Comparison of ENCODE assay signal across 9 cellular contexts in the genomic region with DNA sequence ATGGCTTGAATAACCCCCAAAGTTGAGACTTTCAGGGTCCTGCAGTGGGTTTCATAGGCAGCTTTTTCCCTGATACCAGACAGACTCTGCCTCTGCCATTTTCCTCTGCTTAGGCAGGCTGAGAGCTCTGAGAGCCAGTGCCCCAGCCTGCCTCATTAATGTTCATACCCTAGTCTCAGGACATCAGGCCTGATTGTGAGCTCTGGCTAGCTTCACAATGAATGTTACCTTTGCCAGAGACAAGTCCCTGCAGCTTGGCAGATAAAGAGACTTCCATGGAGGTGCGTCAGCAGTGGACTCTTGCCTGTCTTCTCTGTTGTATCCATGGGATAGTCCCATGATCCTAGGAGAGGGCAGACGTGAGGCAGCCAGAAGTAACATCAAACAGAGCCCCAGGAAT.
"Had no signal": no experiment of that assay in that cellular context is flagged by ENCODE, and none has a peak within 500 bp of the region (broad histone marks: within the 10 kb centered on the region; RNA-seq: fewer than 3 reads in every experiment).

No MANE protein-coding gene starts in this region.

- H3K9me3 ChIP-seq: HAP-1 had no signal

- DNase-seq: GM23248, GOT3, H7, H9, HCEC 1CT, HFFc6 had no signal

- H3K4me1 ChIP-seq: HAP-1 had no signal

- H3K36me3 ChIP-seq: HAP-1 had no signal

- H3K4me3 ChIP-seq: GM23248, GM23338, HAP-1 had no signal

- ATAC-seq: GM23338, HCT116 had no signal

- H3K27ac ChIP-seq: GM23248 had no signal
